In the genomic region with DNA sequence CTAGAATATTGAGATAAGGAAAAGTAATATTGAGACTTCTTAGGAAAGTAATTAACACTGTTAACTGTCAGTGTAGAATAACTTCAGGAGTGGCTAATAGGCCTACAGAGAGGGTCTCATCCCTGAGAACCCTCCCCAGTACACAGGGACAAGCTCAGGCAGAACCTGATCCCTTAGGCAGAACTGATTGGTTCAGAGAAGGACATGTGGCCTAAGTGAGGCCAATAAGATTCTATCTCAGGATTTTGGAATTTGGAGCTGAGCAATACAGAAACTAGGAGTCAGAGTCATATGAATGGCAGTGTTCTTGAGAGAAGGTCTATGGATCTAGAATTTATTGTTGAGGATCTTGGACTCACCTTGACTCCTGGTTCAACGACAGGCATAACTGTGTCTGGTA, we compare ENCODE assay signal across 1 cellular context.
TF ChIP-seq lines count a peak whose summit lies in the region.

No MANE protein-coding gene starts in this region.

TF ChIP-seq in GM23338, 12 proteins besides CTCF, POLR2A, EP300 and RAD21 (continued from another document):
- TF ChIP-seq, protein P1, sequence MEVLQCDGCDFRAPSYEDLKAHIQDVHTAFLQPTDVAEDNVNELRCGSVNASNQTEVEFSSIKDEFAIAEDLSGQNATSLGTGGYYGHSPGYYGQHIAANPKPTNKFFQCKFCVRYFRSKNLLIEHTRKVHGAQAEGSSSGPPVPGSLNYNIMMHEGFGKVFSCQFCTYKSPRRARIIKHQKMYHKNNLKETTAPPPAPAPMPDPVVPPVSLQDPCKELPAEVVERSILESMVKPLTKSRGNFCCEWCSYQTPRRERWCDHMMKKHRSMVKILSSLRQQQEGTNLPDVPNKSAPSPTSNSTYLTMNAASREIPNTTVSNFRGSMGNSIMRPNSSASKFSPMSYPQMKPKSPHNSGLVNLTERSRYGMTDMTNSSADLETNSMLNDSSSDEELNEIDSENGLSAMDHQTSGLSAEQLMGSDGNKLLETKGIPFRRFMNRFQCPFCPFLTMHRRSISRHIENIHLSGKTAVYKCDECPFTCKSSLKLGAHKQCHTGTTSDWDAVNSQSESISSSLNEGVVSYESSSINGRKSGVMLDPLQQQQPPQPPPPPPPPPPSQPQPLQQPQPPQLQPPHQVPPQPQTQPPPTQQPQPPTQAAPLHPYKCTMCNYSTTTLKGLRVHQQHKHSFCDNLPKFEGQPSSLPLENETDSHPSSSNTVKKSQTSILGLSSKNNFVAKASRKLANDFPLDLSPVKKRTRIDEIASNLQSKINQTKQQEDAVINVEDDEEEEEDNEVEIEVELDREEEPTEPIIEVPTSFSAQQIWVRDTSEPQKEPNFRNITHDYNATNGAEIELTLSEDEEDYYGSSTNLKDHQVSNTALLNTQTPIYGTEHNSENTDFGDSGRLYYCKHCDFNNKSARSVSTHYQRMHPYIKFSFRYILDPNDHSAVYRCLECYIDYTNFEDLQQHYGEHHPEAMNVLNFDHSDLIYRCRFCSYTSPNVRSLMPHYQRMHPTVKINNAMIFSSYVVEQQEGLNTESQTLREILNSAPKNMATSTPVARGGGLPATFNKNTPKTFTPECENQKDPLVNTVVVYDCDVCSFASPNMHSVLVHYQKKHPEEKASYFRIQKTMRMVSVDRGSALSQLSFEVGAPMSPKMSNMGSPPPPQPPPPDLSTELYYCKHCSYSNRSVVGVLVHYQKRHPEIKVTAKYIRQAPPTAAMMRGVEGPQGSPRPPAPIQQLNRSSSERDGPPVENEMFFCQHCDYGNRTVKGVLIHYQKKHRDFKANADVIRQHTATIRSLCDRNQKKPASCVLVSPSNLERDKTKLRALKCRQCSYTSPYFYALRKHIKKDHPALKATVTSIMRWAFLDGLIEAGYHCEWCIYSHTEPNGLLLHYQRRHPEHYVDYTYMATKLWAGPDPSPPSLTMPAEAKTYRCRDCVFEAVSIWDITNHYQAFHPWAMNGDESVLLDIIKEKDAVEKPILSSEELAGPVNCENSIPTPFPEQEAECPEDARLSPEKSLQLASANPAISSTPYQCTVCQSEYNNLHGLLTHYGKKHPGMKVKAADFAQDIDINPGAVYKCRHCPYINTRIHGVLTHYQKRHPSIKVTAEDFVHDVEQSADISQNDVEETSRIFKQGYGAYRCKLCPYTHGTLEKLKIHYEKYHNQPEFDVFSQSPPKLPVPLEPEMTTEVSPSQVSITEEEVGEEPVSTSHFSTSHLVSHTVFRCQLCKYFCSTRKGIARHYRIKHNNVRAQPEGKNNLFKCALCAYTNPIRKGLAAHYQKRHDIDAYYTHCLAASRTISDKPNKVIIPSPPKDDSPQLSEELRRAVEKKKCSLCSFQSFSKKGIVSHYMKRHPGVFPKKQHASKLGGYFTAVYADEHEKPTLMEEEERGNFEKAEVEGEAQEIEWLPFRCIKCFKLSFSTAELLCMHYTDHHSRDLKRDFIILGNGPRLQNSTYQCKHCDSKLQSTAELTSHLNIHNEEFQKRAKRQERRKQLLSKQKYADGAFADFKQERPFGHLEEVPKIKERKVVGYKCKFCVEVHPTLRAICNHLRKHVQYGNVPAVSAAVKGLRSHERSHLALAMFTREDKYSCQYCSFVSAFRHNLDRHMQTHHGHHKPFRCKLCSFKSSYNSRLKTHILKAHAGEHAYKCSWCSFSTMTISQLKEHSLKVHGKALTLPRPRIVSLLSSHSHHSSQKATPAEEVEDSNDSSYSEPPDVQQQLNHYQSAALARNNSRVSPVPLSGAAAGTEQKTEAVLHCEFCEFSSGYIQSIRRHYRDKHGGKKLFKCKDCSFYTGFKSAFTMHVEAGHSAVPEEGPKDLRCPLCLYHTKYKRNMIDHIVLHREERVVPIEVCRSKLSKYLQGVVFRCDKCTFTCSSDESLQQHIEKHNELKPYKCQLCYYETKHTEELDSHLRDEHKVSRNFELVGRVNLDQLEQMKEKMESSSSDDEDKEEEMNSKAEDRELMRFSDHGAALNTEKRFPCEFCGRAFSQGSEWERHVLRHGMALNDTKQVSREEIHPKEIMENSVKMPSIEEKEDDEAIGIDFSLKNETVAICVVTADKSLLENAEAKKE (CRISPR knock-in tag; IDR thresholded peaks at IDR 0.05), result no peak
- no peak for TF ChIP-seq STAT1 (IDR thresholded peaks at IDR 0.05; ENCODE audit: unreplicated experiment)
- no peak for TF ChIP-seq EZH2 (IDR thresholded peaks at IDR 0.05; ENCODE audit: low read depth, unreplicated experiment)
